Comparison of ENCODE assay signal across 29 cellular contexts in the genomic region with DNA sequence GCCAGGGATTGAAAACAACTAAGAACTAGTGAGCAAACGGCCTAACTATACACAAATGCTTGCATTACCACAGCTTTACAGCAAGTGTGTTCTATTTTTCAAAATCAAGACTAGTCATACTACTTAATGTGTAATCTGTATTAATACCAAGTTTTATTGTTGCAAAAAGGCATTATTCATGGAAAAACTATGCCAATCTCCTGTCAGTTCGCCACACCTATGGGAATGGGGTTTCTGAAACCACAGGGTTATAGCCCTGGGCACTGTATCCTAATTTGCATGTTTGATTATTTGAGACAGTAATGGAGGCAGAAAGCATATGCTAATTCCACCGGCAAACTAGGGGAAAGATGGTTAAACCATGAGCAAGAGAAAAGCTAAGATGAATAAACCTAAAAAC. TPM values are rescaled to one million over a fixed set of nuclear protein-coding genes. Genes with fewer than 3 reads are reported as not detected.
DNase-seq lines count a peak whose midpoint lies in the region; ATAC-seq, FAIRE-seq and TF ChIP-seq lines count a peak whose summit lies in the region.
"Had no signal": no experiment of that assay in that cellular context is flagged by ENCODE, and none has a peak within 500 bp of the region (broad histone marks: within the 10 kb centered on the region; RNA-seq: fewer than 3 reads in every experiment).

No MANE protein-coding gene starts in this region.

- H3K27ac ChIP-seq in PC-3 (ENCODE audit: low read length), result peak overlapping the region; percentile 84
- H3K27ac ChIP-seq in osteoblast (ENCODE audit: low read depth, low read length), result no peak overlapping the region
- H3K27ac ChIP-seq in ovary, result no peak overlapping the region
- H3K27ac ChIP-seq: neural progenitor cell, right lobe of liver had no signal

- POLR2A ChIA-PET in PC-3 (lab: Charles Lee; ENCODE audit: unreplicated experiment), result no interaction called here
- POLR2A ChIA-PET in activated CD4-positive, alpha-beta T cell treated with anti-CD3 and anti-CD28 coated beads for 36 hours (lab: Charles Lee), result no interaction called here

- H3K4me1 Mint-ChIP-seq in activated CD4-positive, alpha-beta T cell treated with anti-CD3 and anti-CD28 coated beads for 36 hours, result peaks cover 8% of the 10 kb centered on the region

- H3K9me2 ChIP-seq in PC-3 (replicated peaks; ENCODE audit: low read length), result no peaks in the 10 kb centered on the region

- no peaks in the 10 kb centered on the region for H3K36me3 Mint-ChIP-seq in activated CD4-positive, alpha-beta T cell treated with anti-CD3 and anti-CD28 coated beads for 36 hours (ENCODE audit: low read depth)
- H3K36me3 Mint-ChIP-seq: activated naive CD4-positive, alpha-beta T cell treated with anti-CD3 and anti-CD28 coated beads, Interleukin-2, amount 50 U/mL, for 72 hours; CD4-positive, CD25-positive, alpha-beta regulatory T cell; WTC11 had no signal

- ATAC-seq in PC-3 (peak; percentile 68), Right ventricle myocardium superior (ENCODE audit: poor library complexity) (no peak)
- ATAC-seq in activated CD4-positive, alpha-beta T cell treated with anti-CD3 and anti-CD28 coated beads for 36 hours, result no peak
- ATAC-seq: activated naive CD4-positive, alpha-beta T cell treated with anti-CD3 and anti-CD28 coated beads, Interleukin-2, amount 50 U/mL, for 72 hours; HepG2; right lobe of liver; stimulated activated naive CD8-positive, alpha-beta T cell treated with anti-CD3 and anti-CD28 coated beads, Interleukin-15, amount 100 ng/mL, for 72 hours had no signal

- H2AFZ ChIP-seq in PC-3 (ENCODE audit: low read length) (no peak overlapping the region), osteoblast (ENCODE audit: low read length) (no peak overlapping the region)
- H2AFZ ChIP-seq: neural progenitor cell had no signal

- TF ChIP-seq POLR2A in H54 (IDR thresholded peaks at IDR 0.05; ENCODE audit: low read depth, low read length) (no peak), ovary (IDR thresholded peaks at IDR 0.05) (no peak)

- H4K20me1 ChIP-seq in PC-3 (ENCODE audit: low read length) (no peaks in the 10 kb centered on the region), osteoblast (ENCODE audit: insufficient read depth, low read length) (peaks cover 99% of the 10 kb centered on the region)

- H3K79me2 ChIP-seq in PC-3 (ENCODE audit: low read length) (peaks cover 59% of the 10 kb centered on the region), osteoblast (ENCODE audit: insufficient read depth, low read length) (peaks cover 99% of the 10 kb centered on the region)

- no peaks in the 10 kb centered on the region for H3F3A ChIP-seq in PC-3 (ENCODE audit: low read length, unreplicated experiment)

- no TSS peak for BruUV-seq in PC-3 (replicated peaks; lab: Mats Ljungman, UMichigan)

- H3K9me3 ChIP-seq in PC-3 (ENCODE audit: low read length) (no peaks in the 10 kb centered on the region), osteoblast (ENCODE audit: low read depth, low read length) (no peaks in the 10 kb centered on the region), ovary (no peaks in the 10 kb centered on the region)
- H3K9me3 ChIP-seq: left ventricle myocardium inferior, right lobe of liver had no signal

- no peak for DNase-seq in H54 (ENCODE audit: insufficient read length, low spot score)
- peak; percentile 75 for DNase-seq in PC-3
- DNase-seq in ecto neural progenitor cell (ENCODE audit: low spot score), result peak; percentile 9
- DNase-seq in osteoblast (ENCODE audit: insufficient read length, low spot score, missing footprints), result peak; percentile 81
- no peak for DNase-seq in activated CD4-positive, alpha-beta T cell treated with anti-CD3 and anti-CD28 coated beads for 36 hours
- DNase-seq in ovary, result no peak
- no peak for DNase-seq in Right ventricle myocardium superior
- DNase-seq in kidney glomerular epithelial cell (lab: John Stamatoyannopoulos, UW), result no peak
- DNase-seq: activated CD4-positive, alpha-beta T cell treated with anti-CD3 and anti-CD28 coated beads, Interleukin-2, amount 10 ng/mL, durations not matched to agents 7 days and 5 days; AML-193; anterior cingulate cortex; Calu3; CD4-positive, CD25-positive, alpha-beta regulatory T cell; DMS79 treated with DMSO at 0.1 percent for 48 hours; hippocampal formation; Karpas-422; left ventricle myocardium inferior; NCI-H1436; NCI-H2081; NCI-H345; NCI-H748 treated with DMSO at 0.1 percent for 48 hours; right lobe of liver; stimulated activated naive CD8-positive, alpha-beta T cell treated with anti-CD3 and anti-CD28 coated beads, Interleukin-15, amount 100 ng/mL, for 72 hours had no signal

- TF ChIP-seq EP300 in ovary (IDR thresholded peaks at IDR 0.05), result no peak

- no peak overlapping the region for H3K27ac Mint-ChIP-seq in activated CD4-positive, alpha-beta T cell treated with anti-CD3 and anti-CD28 coated beads for 36 hours
- H3K27ac Mint-ChIP-seq: activated CD4-positive, alpha-beta T cell treated with anti-CD3 and anti-CD28 coated beads, Interleukin-2, amount 10 ng/mL, durations not matched to agents 7 days and 5 days; activated naive CD4-positive, alpha-beta T cell treated with anti-CD3 and anti-CD28 coated beads, Interleukin-2, amount 50 U/mL, for 72 hours; CD4-positive, CD25-positive, alpha-beta regulatory T cell; stimulated activated naive CD8-positive, alpha-beta T cell treated with anti-CD3 and anti-CD28 coated beads, Interleukin-15, amount 100 ng/mL, for 72 hours; WTC11 had no signal

- TF ChIP-seq CTCF in PC-3 (conservative IDR thresholded peaks at IDR 0.05; ENCODE audit: low read depth, low read length), result no peak
- TF ChIP-seq CTCF in osteoblast (IDR thresholded peaks at IDR 0.05; ENCODE audit: extremely low read depth, low read depth, low read length), result no peak
- no peak for TF ChIP-seq CTCF in ovary (IDR thresholded peaks at IDR 0.05)

- H3K4me3 Mint-ChIP-seq in activated CD4-positive, alpha-beta T cell treated with anti-CD3 and anti-CD28 coated beads for 36 hours, result no peak overlapping the region
- H3K4me3 Mint-ChIP-seq: activated CD4-positive, alpha-beta T cell treated with anti-CD3 and anti-CD28 coated beads, Interleukin-2, amount 10 ng/mL, durations not matched to agents 7 days and 5 days; CD4-positive, CD25-positive, alpha-beta regulatory T cell; stimulated activated naive CD8-positive, alpha-beta T cell treated with anti-CD3 and anti-CD28 coated beads, Interleukin-15, amount 100 ng/mL, for 72 hours; WTC11 had no signal

- H3K4me1 ChIP-seq in PC-3 (ENCODE audit: insufficient read depth, low read length) (peaks cover 27% of the 10 kb centered on the region), osteoblast (ENCODE audit: insufficient read depth, low read length) (peaks cover 40% of the 10 kb centered on the region), ovary (ENCODE audit: insufficient read depth) (peaks cover 14% of the 10 kb centered on the region)
- H3K4me1 ChIP-seq: neural progenitor cell had no signal

- no peaks in the 10 kb centered on the region for H3K9me3 Mint-ChIP-seq in activated CD4-positive, alpha-beta T cell treated with anti-CD3 and anti-CD28 coated beads for 36 hours (ENCODE audit: low read depth)
- H3K9me3 Mint-ChIP-seq: activated CD4-positive, alpha-beta T cell treated with anti-CD3 and anti-CD28 coated beads, Interleukin-2, amount 10 ng/mL, durations not matched to agents 7 days and 5 days; activated naive CD4-positive, alpha-beta T cell treated with anti-CD3 and anti-CD28 coated beads, Interleukin-2, amount 50 U/mL, for 72 hours; CD4-positive, CD25-positive, alpha-beta regulatory T cell; neural progenitor cell; stimulated activated naive CD8-positive, alpha-beta T cell treated with anti-CD3 and anti-CD28 coated beads, Interleukin-15, amount 100 ng/mL, for 72 hours; WTC11 had no signal

- H3K9ac ChIP-seq in PC-3 (ENCODE audit: low read length), result peak overlapping the region; percentile 30
- H3K9ac ChIP-seq: neural progenitor cell had no signal

- H3K4me2 ChIP-seq in PC-3 (ENCODE audit: low read length) (peak overlapping the region; percentile 58), osteoblast (ENCODE audit: insufficient read depth, low read length) (no peak overlapping the region)
- H3K4me2 ChIP-seq: neural progenitor cell had no signal

- FAIRE-seq in H54 (lab: Jason Lieb, UNC), result peak; percentile 81
- FAIRE-seq: frontal cortex, H1, HepG2 had no signal

- H3K27me3 Mint-ChIP-seq in activated CD4-positive, alpha-beta T cell treated with anti-CD3 and anti-CD28 coated beads for 36 hours, result peaks cover 8% of the 10 kb centered on the region

- no peaks in the 10 kb centered on the region for H3K36me3 ChIP-seq in PC-3 (ENCODE audit: low read depth, low read length)
- peaks cover 72% of the 10 kb centered on the region for H3K36me3 ChIP-seq in osteoblast (ENCODE audit: insufficient read depth, low read length)
- H3K36me3 ChIP-seq in ovary, result no peaks in the 10 kb centered on the region
- H3K36me3 ChIP-seq: neural progenitor cell, right lobe of liver had no signal

- WGBS in ovary, 3 donors, result 89 to 92% (median 91%) methylated on average over 3 of the region's 3 CpGs

- CTCF ChIA-PET in PC-3 (lab: Charles Lee), result no interaction called here
- CTCF ChIA-PET in activated CD4-positive, alpha-beta T cell treated with anti-CD3 and anti-CD28 coated beads for 36 hours (lab: Charles Lee), result no interaction called here

- H3K4me3 ChIP-seq in PC-3 (ENCODE audit: low read length) (0 out of 2 replicates have a peak overlapping the region, but pooled peaks have one; percentile 11), osteoblast (ENCODE audit: insufficient read depth, low read length) (no peak overlapping the region), ovary (no peak overlapping the region)
- H3K4me3 ChIP-seq: left ventricle myocardium inferior, neural progenitor cell, right lobe of liver had no signal

- intact Hi-C loops in PC-3 (cut with micrococcal nuclease) (no loop called here), ovary (cut with DNase I) (no loop called here), Right ventricle myocardium superior (cut with DNase I) (no loop called here)
- intact Hi-C loops in activated CD4-positive, alpha-beta T cell treated with anti-CD3 and anti-CD28 coated beads for 36 hours (cut with DNase I, micrococcal nuclease), result no loop called here

- H3K27me3 ChIP-seq in PC-3 (ENCODE audit: low read length) (no peaks in the 10 kb centered on the region), osteoblast (ENCODE audit: insufficient read depth, low read length) (no peaks in the 10 kb centered on the region), ovary (no peaks in the 10 kb centered on the region)
- H3K27me3 ChIP-seq: neural progenitor cell, right lobe of liver had no signal

RNA-seq across cellular contexts. Expression of gene GAS6, which starts 14.3 kb away (rescaled TPM):
- 20.9 and 33.7 TPM in 2 replicates for total RNA-seq in PC-3 (2014; rRNA removed)
- total RNA-seq in osteoblast, result 417 and 480 TPM in 2 replicates
- total RNA-seq in activated CD4-positive, alpha-beta T cell treated with anti-CD3 and anti-CD28 coated beads for 36 hours, result under 1 TPM; 0.54 to 0.73 TPM
- 100 to 1,000 TPM in 6 of 7 donors, 10 to 100 TPM in 1; 98.3 to 336 (median 143) TPM for total RNA-seq in ovary
- 100 to 1,000 TPM in 1 of 2 donors, 10 to 100 TPM in 1; 44.9 to 183 TPM for polyA plus RNA-seq in ovary
- 181 TPM for total RNA-seq in Right ventricle myocardium superior

Comparison
In these comparisons a context has a peak if more than half of its experiments do, and no peak if none do; other contexts are left out.
1. DNase-seq: peak in PC-3 (single experiment), ecto neural progenitor cell (single experiment) and osteoblast (single experiment); none in H54 (single experiment), activated CD4-positive, alpha-beta T cell treated with anti-CD3 and anti-CD28 coated beads for 36 hours (single experiment), ovary (0 of 5), Right ventricle myocardium superior (single experiment) and kidney glomerular epithelial cell (single experiment).
2. RNA of gene GAS6, which starts 14.3 kb away (total RNA-seq): 417 to 480 TPM in osteoblast, 181 TPM in Right ventricle myocardium superior (single experiment), 98.3 to 336 TPM in ovary and 20.9 to 33.7 TPM in PC-3; 0.54 to 0.73 TPM in activated CD4-positive, alpha-beta T cell treated with anti-CD3 and anti-CD28 coated beads for 36 hours; every median in the first group is over 10 times any median in the second.